ENCODE assay signal across 1 cellular context in genomic region chr1:40096646-40096976, GRCh38.
TF ChIP-seq lines count a peak whose summit lies in the region.

No MANE protein-coding gene starts in this region.

TF ChIP-seq in K562, 482 proteins besides CTCF, POLR2A, EP300 and RAD21 (continued from another document):
- no peak for TF ChIP-seq CLOCK (CRISPR knock-in tag; IDR thresholded peaks at IDR 0.05; ENCODE audit: borderline replicate concordance)
- peak in 1 of 2 experiments; percentile 56; a peak in 1 of 4 replicates for TF ChIP-seq CSDE1 (IDR thresholded peaks at IDR 0.05)
- TF ChIP-seq ZFP1 (CRISPR knock-in tag; IDR thresholded peaks at IDR 0.05) = no peak
- TF ChIP-seq ZNF668 (CRISPR knock-in tag; IDR thresholded peaks at IDR 0.05) = no peak
- TF ChIP-seq PTRF (tag; IDR thresholded peaks at IDR 0.05) = no peak
- no peak for TF ChIP-seq YY1 (IDR thresholded peaks at IDR 0.05; ENCODE audit: borderline replicate concordance in 1 of 3, control insufficient read depth in 1 of 3, extremely low read depth in 1 of 3, insufficient read depth in 3 of 3, insufficient read length in 1 of 3, insufficient replicate concordance in 2 of 3, low read depth in 1 of 3, low read length in 2 of 3)
- TF ChIP-seq MIER1 (IDR thresholded peaks at IDR 0.05; ENCODE audit: low read depth) = 0 out of 2 replicates have a peak, but pooled peaks have one; percentile 32
- no peak for TF ChIP-seq E2F4 (CRISPR knock-in tag; IDR thresholded peaks at IDR 0.05; ENCODE audit: low read depth)
- TF ChIP-seq GATA2 (CRISPR knock-in tag; IDR thresholded peaks at IDR 0.05) = no peak
- no peak for TF ChIP-seq ZNF324 (CRISPR knock-in tag; IDR thresholded peaks at IDR 0.05)
- TF ChIP-seq DPF2 (IDR thresholded peaks at IDR 0.05) = no peak
- TF ChIP-seq ETV5 (CRISPR knock-in tag; IDR thresholded peaks at IDR 0.05; ENCODE audit: low read depth) = no peak
- TF ChIP-seq ZNF830 (CRISPR knock-in tag; IDR thresholded peaks at IDR 0.05) = no peak
- 0 out of 2 replicates have a peak, but pooled peaks have one; percentile 47 for TF ChIP-seq THRAP3 (IDR thresholded peaks at IDR 0.05; ENCODE audit: borderline replicate concordance)
